In the genomic region with DNA sequence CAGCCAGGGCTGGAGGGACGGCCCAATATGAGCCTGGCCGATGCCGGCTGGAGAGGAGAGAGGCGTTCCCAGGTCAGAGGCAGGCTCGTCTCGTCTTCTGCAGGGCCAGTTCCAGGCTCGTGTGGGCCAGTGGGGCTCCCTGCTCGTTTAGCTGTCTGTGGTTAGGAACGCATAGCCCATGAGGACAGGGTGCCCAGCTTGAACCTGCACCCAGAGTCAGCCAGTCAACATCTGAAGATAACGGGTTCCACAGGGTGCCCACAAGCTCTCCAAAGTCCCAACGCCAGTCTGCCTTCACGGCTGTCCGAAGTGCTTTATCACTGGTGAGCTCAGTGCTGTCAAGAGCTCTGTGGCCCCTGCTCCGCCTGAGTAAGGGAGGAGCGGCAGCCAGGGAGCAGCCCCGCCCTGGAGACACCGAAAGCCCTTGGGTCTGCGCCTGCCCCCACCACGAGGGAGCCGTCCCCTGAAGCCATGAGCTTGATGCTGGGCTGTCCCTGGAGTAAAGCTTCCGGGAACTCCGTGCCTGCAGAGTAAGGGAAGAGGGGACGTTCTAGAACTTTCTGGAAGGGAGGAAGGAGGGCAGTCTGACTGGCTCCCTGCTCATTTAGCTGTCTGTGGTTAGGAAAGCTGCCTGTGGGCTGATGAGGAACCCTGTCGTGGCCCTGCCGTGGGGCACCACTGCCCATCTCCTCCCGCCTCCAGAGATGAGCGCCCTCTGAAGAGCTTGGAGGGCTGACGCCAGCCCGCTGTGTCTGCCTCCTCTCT, we compare ENCODE assay signal across 1 cellular context.
TF ChIP-seq lines count a peak whose summit lies in the region.

No MANE protein-coding gene starts in this region.

TF ChIP-seq in HepG2, 621 proteins besides CTCF, POLR2A, EP300 and RAD21 (continues in another document):
- TF ChIP-seq, protein P1, sequence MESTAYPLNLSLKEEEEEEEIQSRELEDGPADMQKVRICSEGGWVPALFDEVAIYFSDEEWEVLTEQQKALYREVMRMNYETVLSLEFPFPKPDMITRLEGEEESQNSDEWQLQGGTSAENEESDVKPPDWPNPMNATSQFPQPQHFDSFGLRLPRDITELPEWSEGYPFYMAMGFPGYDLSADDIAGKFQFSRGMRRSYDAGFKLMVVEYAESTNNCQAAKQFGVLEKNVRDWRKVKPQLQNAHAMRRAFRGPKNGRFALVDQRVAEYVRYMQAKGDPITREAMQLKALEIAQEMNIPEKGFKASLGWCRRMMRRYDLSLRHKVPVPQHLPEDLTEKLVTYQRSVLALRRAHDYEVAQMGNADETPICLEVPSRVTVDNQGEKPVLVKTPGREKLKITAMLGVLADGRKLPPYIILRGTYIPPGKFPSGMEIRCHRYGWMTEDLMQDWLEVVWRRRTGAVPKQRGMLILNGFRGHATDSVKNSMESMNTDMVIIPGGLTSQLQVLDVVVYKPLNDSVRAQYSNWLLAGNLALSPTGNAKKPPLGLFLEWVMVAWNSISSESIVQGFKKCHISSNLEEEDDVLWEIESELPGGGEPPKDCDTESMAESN (CRISPR knock-in tag; conservative IDR thresholded peaks at IDR 0.05): no peak
- TF ChIP-seq PHF8 (CRISPR knock-in tag; IDR thresholded peaks at IDR 0.05) (0 out of 2 replicates have a peak, but pooled peaks have one; percentile 21), PHF5A (CRISPR knock-in tag; IDR thresholded peaks at IDR 0.05; ENCODE audit: low read depth, unreplicated experiment) (no peak), ARNT (IDR thresholded peaks at IDR 0.05) (no peak), ZNF251 (CRISPR knock-in tag; IDR thresholded peaks at IDR 0.05) (no peak), FOXP1 (IDR thresholded peaks at IDR 0.05) (no peak), FOXP1 (CRISPR knock-in tag; IDR thresholded peaks at IDR 0.05) (no peak), ZNF264 (CRISPR knock-in tag; IDR thresholded peaks at IDR 0.05) (no peak), ZSCAN31 (CRISPR knock-in tag; IDR thresholded peaks at IDR 0.05; ENCODE audit: low read depth) (no peak), DMAP1 (CRISPR knock-in tag; IDR thresholded peaks at IDR 0.05) (0 out of 2 replicates have a peak, but pooled peaks have one; percentile 44), ZNF331 (CRISPR knock-in tag; IDR thresholded peaks at IDR 0.05) (0 out of 2 replicates have a peak, but pooled peaks have one; percentile 2), ZNF891 (CRISPR knock-in tag; IDR thresholded peaks at IDR 0.05) (no peak), SP2 (CRISPR knock-in tag; IDR thresholded peaks at IDR 0.05) (no peak), ATF7-NPFF (CRISPR knock-in tag; IDR thresholded peaks at IDR 0.05; ENCODE audit: low read depth) (peak; percentile 30; the same call in 1 of the 2 replicates), MAF1 (CRISPR knock-in tag; IDR thresholded peaks at IDR 0.05; ENCODE audit: borderline replicate concordance) (no peak), ASH2L (IDR thresholded peaks at IDR 0.05; ENCODE audit: insufficient read length, low read depth, low read length) (no peak), GABPB1 (CRISPR knock-in tag; IDR thresholded peaks at IDR 0.05) (no peak), KLF9 (CRISPR knock-in tag; IDR thresholded peaks at IDR 0.05; ENCODE audit: low read depth) (no peak), PRMT3 (CRISPR knock-in tag; IDR thresholded peaks at IDR 0.05; ENCODE audit: borderline replicate concordance, low read depth) (0 out of 2 replicates have a peak, but pooled peaks have one; percentile 28), NFE2L2 (IDR thresholded peaks at IDR 0.05; ENCODE audit: low read length) (no peak), CHCHD3 (CRISPR knock-in tag; IDR thresholded peaks at IDR 0.05) (no peak), ZSCAN21 (CRISPR knock-in tag; IDR thresholded peaks at IDR 0.05; ENCODE audit: borderline replicate concordance) (peak; percentile 55; the same call in 1 of the 2 replicates), SAP130 (CRISPR knock-in tag; IDR thresholded peaks at IDR 0.05; ENCODE audit: low read depth) (peak; percentile 7; the same call in 1 of the 2 replicates), MTA3 (CRISPR knock-in tag; IDR thresholded peaks at IDR 0.05) (no peak), ATRX (CRISPR knock-in tag; IDR thresholded peaks at IDR 0.05; ENCODE audit: borderline replicate concordance) (no peak), TOPORS (CRISPR knock-in tag; IDR thresholded peaks at IDR 0.05) (no peak), MXD4 (CRISPR knock-in tag; IDR thresholded peaks at IDR 0.05) (0 out of 2 replicates have a peak, but pooled peaks have one; percentile 29), ZNF850 (CRISPR knock-in tag; conservative IDR thresholded peaks at IDR 0.05) (no peak), HNRNPK (IDR thresholded peaks at IDR 0.05; ENCODE audit: low read depth, low read length, poor library complexity, severe bottlenecking) (no peak)
- TF ChIP-seq, protein P2, sequence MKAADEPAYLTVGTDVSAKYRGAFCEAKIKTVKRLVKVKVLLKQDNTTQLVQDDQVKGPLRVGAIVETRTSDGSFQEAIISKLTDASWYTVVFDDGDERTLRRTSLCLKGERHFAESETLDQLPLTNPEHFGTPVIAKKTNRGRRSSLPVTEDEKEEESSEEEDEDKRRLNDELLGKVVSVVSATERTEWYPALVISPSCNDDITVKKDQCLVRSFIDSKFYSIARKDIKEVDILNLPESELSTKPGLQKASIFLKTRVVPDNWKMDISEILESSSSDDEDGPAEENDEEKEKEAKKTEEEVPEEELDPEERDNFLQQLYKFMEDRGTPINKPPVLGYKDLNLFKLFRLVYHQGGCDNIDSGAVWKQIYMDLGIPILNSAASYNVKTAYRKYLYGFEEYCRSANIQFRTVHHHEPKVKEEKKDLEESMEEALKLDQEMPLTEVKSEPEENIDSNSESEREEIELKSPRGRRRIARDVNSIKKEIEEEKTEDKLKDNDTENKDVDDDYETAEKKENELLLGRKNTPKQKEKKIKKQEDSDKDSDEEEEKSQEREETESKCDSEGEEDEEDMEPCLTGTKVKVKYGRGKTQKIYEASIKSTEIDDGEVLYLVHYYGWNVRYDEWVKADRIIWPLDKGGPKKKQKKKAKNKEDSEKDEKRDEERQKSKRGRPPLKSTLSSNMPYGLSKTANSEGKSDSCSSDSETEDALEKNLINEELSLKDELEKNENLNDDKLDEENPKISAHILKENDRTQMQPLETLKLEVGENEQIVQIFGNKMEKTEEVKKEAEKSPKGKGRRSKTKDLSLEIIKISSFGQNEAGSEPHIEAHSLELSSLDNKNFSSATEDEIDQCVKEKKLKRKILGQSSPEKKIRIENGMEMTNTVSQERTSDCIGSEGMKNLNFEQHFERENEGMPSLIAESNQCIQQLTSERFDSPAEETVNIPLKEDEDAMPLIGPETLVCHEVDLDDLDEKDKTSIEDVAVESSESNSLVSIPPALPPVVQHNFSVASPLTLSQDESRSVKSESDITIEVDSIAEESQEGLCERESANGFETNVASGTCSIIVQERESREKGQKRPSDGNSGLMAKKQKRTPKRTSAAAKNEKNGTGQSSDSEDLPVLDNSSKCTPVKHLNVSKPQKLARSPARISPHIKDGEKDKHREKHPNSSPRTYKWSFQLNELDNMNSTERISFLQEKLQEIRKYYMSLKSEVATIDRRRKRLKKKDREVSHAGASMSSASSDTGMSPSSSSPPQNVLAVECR (CRISPR knock-in tag; IDR thresholded peaks at IDR 0.05; ENCODE audit: borderline replicate concordance): peak; percentile 34; the same call in 1 of the 2 replicates
- TF ChIP-seq, protein P3, sequence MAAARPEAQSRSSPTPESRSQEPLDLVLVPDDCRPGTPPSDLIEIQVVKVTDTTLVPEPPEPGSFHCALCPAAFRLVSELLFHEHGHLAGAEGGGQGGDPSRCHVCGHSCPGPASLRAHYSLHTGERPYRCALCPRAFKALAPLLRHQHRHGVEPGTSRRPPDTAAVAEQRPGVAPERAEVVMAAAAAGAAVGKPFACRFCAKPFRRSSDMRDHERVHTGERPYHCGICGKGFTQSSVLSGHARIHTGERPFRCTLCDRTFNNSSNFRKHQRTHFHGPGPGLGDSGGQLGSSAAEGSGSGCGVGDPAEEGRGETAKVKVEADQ (CRISPR knock-in tag; IDR thresholded peaks at IDR 0.05; ENCODE audit: borderline replicate concordance): 0 out of 2 replicates have a peak, but pooled peaks have one; percentile 54
- TF ChIP-seq, protein P4, sequence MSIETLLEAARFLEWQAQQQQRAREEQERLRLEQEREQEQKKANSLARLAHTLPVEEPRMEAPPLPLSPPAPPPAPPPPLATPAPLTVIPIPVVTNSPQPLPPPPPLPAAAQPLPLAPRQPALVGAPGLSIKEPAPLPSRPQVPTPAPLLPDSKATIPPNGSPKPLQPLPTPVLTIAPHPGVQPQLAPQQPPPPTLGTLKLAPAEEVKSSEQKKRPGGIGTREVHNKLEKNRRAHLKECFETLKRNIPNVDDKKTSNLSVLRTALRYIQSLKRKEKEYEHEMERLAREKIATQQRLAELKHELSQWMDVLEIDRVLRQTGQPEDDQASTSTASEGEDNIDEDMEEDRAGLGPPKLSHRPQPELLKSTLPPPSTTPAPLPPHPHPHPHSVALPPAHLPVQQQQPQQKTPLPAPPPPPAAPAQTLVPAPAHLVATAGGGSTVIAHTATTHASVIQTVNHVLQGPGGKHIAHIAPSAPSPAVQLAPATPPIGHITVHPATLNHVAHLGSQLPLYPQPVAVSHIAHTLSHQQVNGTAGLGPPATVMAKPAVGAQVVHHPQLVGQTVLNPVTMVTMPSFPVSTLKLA (IDR thresholded peaks at IDR 0.05): no peak
- TF ChIP-seq, protein P5, sequence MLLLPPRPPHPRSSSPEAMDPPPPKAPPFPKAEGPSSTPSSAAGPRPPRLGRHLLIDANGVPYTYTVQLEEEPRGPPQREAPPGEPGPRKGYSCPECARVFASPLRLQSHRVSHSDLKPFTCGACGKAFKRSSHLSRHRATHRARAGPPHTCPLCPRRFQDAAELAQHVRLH (CRISPR knock-in tag; IDR thresholded peaks at IDR 0.05; ENCODE audit: borderline replicate concordance, low read depth): 0 out of 2 replicates have a peak, but pooled peaks have one; percentile 44
- TF ChIP-seq, protein P6, sequence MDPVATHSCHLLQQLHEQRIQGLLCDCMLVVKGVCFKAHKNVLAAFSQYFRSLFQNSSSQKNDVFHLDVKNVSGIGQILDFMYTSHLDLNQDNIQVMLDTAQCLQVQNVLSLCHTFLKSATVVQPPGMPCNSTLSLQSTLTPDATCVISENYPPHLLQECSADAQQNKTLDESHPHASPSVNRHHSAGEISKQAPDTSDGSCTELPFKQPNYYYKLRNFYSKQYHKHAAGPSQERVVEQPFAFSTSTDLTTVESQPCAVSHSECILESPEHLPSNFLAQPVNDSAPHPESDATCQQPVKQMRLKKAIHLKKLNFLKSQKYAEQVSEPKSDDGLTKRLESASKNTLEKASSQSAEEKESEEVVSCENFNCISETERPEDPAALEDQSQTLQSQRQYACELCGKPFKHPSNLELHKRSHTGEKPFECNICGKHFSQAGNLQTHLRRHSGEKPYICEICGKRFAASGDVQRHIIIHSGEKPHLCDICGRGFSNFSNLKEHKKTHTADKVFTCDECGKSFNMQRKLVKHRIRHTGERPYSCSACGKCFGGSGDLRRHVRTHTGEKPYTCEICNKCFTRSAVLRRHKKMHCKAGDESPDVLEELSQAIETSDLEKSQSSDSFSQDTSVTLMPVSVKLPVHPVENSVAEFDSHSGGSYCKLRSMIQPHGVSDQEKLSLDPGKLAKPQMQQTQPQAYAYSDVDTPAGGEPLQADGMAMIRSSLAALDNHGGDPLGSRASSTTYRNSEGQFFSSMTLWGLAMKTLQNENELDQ (CRISPR knock-in tag; IDR thresholded peaks at IDR 0.05; ENCODE audit: borderline replicate concordance): no peak
- TF ChIP-seq, protein P7, sequence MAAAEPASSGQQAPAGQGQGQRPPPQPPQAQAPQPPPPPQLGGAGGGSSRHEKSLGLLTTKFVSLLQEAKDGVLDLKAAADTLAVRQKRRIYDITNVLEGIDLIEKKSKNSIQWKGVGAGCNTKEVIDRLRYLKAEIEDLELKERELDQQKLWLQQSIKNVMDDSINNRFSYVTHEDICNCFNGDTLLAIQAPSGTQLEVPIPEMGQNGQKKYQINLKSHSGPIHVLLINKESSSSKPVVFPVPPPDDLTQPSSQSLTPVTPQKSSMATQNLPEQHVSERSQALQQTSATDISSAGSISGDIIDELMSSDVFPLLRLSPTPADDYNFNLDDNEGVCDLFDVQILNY (CRISPR knock-in tag; conservative IDR thresholded peaks at IDR 0.05): no peak
- TF ChIP-seq, protein P8, sequence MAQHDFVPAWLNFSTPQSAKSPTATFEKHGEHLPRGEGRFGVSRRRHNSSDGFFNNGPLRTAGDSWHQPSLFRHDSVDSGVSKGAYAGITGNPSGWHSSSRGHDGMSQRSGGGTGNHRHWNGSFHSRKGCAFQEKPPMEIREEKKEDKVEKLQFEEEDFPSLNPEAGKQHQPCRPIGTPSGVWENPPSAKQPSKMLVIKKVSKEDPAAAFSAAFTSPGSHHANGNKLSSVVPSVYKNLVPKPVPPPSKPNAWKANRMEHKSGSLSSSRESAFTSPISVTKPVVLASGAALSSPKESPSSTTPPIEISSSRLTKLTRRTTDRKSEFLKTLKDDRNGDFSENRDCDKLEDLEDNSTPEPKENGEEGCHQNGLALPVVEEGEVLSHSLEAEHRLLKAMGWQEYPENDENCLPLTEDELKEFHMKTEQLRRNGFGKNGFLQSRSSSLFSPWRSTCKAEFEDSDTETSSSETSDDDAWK (CRISPR knock-in tag; IDR thresholded peaks at IDR 0.05): no peak
- TF ChIP-seq, protein P9, sequence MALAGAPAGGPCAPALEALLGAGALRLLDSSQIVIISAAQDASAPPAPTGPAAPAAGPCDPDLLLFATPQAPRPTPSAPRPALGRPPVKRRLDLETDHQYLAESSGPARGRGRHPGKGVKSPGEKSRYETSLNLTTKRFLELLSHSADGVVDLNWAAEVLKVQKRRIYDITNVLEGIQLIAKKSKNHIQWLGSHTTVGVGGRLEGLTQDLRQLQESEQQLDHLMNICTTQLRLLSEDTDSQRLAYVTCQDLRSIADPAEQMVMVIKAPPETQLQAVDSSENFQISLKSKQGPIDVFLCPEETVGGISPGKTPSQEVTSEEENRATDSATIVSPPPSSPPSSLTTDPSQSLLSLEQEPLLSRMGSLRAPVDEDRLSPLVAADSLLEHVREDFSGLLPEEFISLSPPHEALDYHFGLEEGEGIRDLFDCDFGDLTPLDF (CRISPR knock-in tag; IDR thresholded peaks at IDR 0.05): no peak
- TF ChIP-seq, protein P10, sequence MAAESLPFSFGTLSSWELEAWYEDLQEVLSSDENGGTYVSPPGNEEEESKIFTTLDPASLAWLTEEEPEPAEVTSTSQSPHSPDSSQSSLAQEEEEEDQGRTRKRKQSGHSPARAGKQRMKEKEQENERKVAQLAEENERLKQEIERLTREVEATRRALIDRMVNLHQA (CRISPR knock-in tag; IDR thresholded peaks at IDR 0.05): no peak
- TF ChIP-seq, protein P11, sequence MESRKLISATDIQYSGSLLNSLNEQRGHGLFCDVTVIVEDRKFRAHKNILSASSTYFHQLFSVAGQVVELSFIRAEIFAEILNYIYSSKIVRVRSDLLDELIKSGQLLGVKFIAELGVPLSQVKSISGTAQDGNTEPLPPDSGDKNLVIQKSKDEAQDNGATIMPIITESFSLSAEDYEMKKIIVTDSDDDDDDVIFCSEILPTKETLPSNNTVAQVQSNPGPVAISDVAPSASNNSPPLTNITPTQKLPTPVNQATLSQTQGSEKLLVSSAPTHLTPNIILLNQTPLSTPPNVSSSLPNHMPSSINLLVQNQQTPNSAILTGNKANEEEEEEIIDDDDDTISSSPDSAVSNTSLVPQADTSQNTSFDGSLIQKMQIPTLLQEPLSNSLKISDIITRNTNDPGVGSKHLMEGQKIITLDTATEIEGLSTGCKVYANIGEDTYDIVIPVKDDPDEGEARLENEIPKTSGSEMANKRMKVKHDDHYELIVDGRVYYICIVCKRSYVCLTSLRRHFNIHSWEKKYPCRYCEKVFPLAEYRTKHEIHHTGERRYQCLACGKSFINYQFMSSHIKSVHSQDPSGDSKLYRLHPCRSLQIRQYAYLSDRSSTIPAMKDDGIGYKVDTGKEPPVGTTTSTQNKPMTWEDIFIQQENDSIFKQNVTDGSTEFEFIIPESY (CRISPR knock-in tag; IDR thresholded peaks at IDR 0.05): peak; percentile 70
